In genomic region chr6:87261534-87261933, GRCh38 we compare ENCODE assay signal across 18 cellular contexts.
"Had no signal": no experiment of that assay in that cellular context is flagged by ENCODE, and none has a peak within 500 bp of the region (broad histone marks: within the 10 kb centered on the region; RNA-seq: fewer than 3 reads in every experiment).

No MANE protein-coding gene starts in this region.

- H2AFZ ChIP-seq: parathyroid adenoma had no signal

- H3K27ac ChIP-seq: esophagus squamous epithelium, gastroesophageal sphincter, parathyroid adenoma, prostate gland, right lobe of liver, testis, tibial nerve had no signal

- H3K4me1 ChIP-seq: esophagus squamous epithelium, gastroesophageal sphincter, parathyroid adenoma, prostate gland, right lobe of liver, testis, tibial nerve had no signal

- H3K4me3 ChIP-seq: esophagus squamous epithelium, gastroesophageal sphincter, prostate gland, right lobe of liver, testis, tibial nerve had no signal

- H3K36me3 ChIP-seq: prostate gland, right lobe of liver had no signal

- DNase-seq: dermis blood vessel endothelial cell; esophagus squamous epithelium; foreskin fibroblast; glutamatergic neuron; islet precursor cell; mammary epithelial cell; naive thymus-derived CD4-positive, alpha-beta T cell; nephron progenitor cell; right lobe of liver; stimulated activated CD4-positive, alpha-beta T cell treated with anti-CD3 and anti-CD28 coated beads, Interleukin-4, amount 100 ng/mL, for 24 hours; stimulated activated naive B cell treated with anti-CD40 and anti-IgM and Interleukin-4, amounts not matched to agents 10 μg/mL and 1 μg/mL and 100 μg/mL, for 72 hours; stimulated activated naive CD8-positive, alpha-beta T cell treated with anti-CD3 and anti-CD28 coated beads, Interleukin-15, amount 100 ng/mL, for 72 hours; testis had no signal

- H3K9me3 ChIP-seq: esophagus squamous epithelium, gastroesophageal sphincter, prostate gland, right lobe of liver, testis had no signal

- H3K79me2 ChIP-seq: parathyroid adenoma had no signal

- ATAC-seq: gastroesophageal sphincter; left lobe of liver; naive thymus-derived CD4-positive, alpha-beta T cell; right lobe of liver; stimulated activated naive CD8-positive, alpha-beta T cell treated with anti-CD3 and anti-CD28 coated beads, Interleukin-15, amount 100 ng/mL, for 72 hours had no signal
